ENCODE assay signal across 38 cellular contexts in the genomic region with DNA sequence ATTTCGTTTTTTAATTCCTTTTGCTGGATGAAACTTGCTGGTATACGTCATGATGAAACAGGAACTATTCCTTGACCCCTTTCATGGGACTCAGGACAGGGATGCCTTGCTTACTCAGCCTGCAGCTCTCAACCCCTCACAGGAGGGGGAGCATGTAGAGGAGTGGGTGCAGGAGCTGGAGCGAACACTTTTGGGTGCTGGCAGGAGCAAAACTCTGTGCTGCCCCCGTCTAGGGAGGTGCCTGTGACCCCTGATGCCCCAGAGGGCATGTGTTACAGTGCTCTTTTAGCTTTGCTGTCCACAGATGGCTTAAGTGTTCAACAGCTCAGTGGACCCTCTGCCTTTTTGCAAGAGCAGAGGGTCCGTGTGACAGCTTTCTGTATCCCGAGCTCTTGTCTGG. TPM values are rescaled to one million over a fixed set of nuclear protein-coding genes. Genes with fewer than 3 reads are reported as not detected.
"Had no signal": no experiment of that assay in that cellular context is flagged by ENCODE, and none has a peak within 500 bp of the region (broad histone marks: within the 10 kb centered on the region; RNA-seq: fewer than 3 reads in every experiment).

No MANE protein-coding gene starts in this region.

- H3K4me3 ChIP-seq: MG63 had no signal

- DNase-seq: Karpas-422, Kasumi-1, MG63, MM.1S, MV-4-11, NCI-H1048, NCI-H1092, NCI-H1092 treated with DMSO at 0.1 percent for 48 hours, NCI-H1105, NCI-H1105 treated with DMSO at 0.1 percent for 48 hours, NCI-H1417, NCI-H1417 treated with DMSO at 0.1 percent for 48 hours, NCI-H1436, NCI-H1436 treated with DMSO at 0.1 percent for 48 hours, NCI-H146, NCI-H1694, NCI-H1694 treated with DMSO at 0.1 percent for 48 hours, NCI-H187, NCI-H187 treated with DMSO at 0.1 percent for 48 hours, NCI-H1930, NCI-H2029, NCI-H2029 treated with DMSO at 0.1 percent for 48 hours, NCI-H2081, NCI-H2081 treated with DMSO at 0.1 percent for 48 hours, NCI-H2107, NCI-H2171, NCI-H2171 treated with DMSO at 0.1 percent for 48 hours, NCI-H2227 treated with DMSO at 0.1 percent for 48 hours, NCI-H226, NCI-H345, NCI-H446, NCI-H446 treated with DMSO at 0.1 percent for 48 hours, NCI-H510A, NCI-H510A treated with DMSO at 0.1 percent for 48 hours had no signal

- H3K36me3 ChIP-seq: MG63 had no signal

- H3K27me3 ChIP-seq: MG63 had no signal

- H3K9me3 ChIP-seq: MG63 had no signal

RNA-seq across cellular contexts. Expression of a gene that starts 56.8 kb away (rescaled TPM):
- total RNA-seq: LHCN-M2, M059J, MCF 10A, NCI-H460 had no signal
